ENCODE assay signal across 8 cellular contexts in the genomic region with DNA sequence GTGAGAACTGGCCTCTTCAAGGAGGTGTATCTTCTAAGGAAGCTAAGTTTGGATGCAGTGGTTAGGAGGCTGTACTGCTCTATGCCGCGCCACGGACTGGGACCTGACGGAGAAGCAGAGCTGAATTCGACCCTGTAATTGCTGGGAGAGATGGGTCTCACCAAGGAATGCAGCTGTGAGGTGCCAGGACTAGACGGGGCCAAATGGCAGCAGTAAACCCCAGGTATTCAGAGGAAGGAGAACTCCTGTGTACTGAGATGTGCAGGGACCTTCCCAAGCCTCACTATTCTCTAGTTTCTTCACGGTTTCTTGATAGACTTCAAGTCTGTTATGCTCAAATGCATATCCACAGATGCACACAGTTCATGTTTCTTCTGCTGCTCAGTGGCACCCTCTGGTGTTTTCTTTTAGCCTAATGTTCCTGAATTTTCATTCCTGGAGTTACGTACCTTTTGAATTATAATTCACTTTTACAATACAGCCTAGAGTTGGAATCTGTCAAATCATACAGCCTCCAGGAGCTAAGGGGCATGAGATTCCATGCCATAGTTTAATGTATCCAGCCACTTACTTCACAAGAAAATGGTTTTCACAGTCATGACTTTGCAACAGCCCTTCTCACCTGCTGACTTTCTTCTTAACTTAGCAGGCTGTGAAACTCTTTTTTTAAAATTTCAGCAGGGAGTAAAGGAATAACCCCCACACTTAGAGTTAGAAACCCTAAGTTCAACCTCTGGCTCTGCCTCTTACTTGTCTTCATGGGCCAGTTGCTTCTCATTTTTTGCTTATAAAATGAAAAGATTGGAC.
DNase-seq lines count a peak whose midpoint lies in the region; ATAC-seq, FAIRE-seq and TF ChIP-seq lines count a peak whose summit lies in the region.

No MANE protein-coding gene starts in this region.

- no peak overlapping the region for H3K4me3 Mint-ChIP-seq in Calu3 (ENCODE audit: low read depth, unreplicated experiment)
- H3K4me3 Mint-ChIP-seq in WTC11: no peak overlapping the region
- H3K4me3 Mint-ChIP-seq in stimulated activated memory B cell treated with anti-CD40 and anti-IgM and Interleukin-4, amounts not matched to agents 10 μg/mL and 1 μg/mL and 100 μg/mL, for 72 hours: no peak overlapping the region

- TF ChIP-seq CTCF in Calu3 (IDR thresholded peaks at IDR 0.05; ENCODE audit: unreplicated experiment): no peak
- TF ChIP-seq CTCF in WTC11 (IDR thresholded peaks at IDR 0.05): no peak; the same call in 1 of the 2 replicates

- H3K36me3 Mint-ChIP-seq in Calu3 (ENCODE audit: insufficient read depth, unreplicated experiment) (no peaks in the 10 kb centered on the region), WTC11 (no peaks in the 10 kb centered on the region)
- H3K36me3 Mint-ChIP-seq in stimulated activated memory B cell treated with anti-CD40 and anti-IgM and Interleukin-4, amounts not matched to agents 10 μg/mL and 1 μg/mL and 100 μg/mL, for 72 hours: no peaks in the 10 kb centered on the region

- intact Hi-C loops in Calu3 (cut with micrococcal nuclease; ENCODE audit: unreplicated experiment): loop anchor here (1.0 to 5.0 kb wide), 3 partner anchors 44 to 240 kb away; no protein-coding TSS in a partner anchor

- H3K27ac Mint-ChIP-seq in Calu3 (ENCODE audit: unreplicated experiment) (no peak overlapping the region), WTC11 (no peak overlapping the region)
- no peak overlapping the region for H3K27ac Mint-ChIP-seq in stimulated activated memory B cell treated with anti-CD40 and anti-IgM and Interleukin-4, amounts not matched to agents 10 μg/mL and 1 μg/mL and 100 μg/mL, for 72 hours

- ATAC-seq in WTC11 (0 out of 2 replicates have a peak, but pooled peaks have one; percentile 13), HG02938 (IDR thresholded peaks at IDR 0.05; ENCODE audit: unreplicated experiment) (no peak)
- no peak for ATAC-seq in stimulated activated memory B cell treated with anti-CD40 and anti-IgM and Interleukin-4, amounts not matched to agents 10 μg/mL and 1 μg/mL and 100 μg/mL, for 72 hours

- no peak overlapping the region for H3K4me3 ChIP-seq in Jurkat, Clone E6-1 (ENCODE audit: low read length)

- H3K9me3 Mint-ChIP-seq in Calu3 (ENCODE audit: low read depth, unreplicated experiment): no peaks in the 10 kb centered on the region
- H3K9me3 Mint-ChIP-seq in WTC11: no peaks in the 10 kb centered on the region
- no peaks in the 10 kb centered on the region for H3K9me3 Mint-ChIP-seq in stimulated activated memory B cell treated with anti-CD40 and anti-IgM and Interleukin-4, amounts not matched to agents 10 μg/mL and 1 μg/mL and 100 μg/mL, for 72 hours

- H3K27me3 Mint-ChIP-seq in Calu3 (ENCODE audit: unreplicated experiment) (peaks cover 88% of the 10 kb centered on the region), WTC11 (ENCODE audit: low read depth) (0 out of 2 replicates have a peak, but pooled peaks cover 3% of the 10 kb centered on the region)
- H3K27me3 Mint-ChIP-seq in stimulated activated memory B cell treated with anti-CD40 and anti-IgM and Interleukin-4, amounts not matched to agents 10 μg/mL and 1 μg/mL and 100 μg/mL, for 72 hours: peaks cover 23% of the 10 kb centered on the region

- POLR2A ChIA-PET in WTC11 (lab: Charles Lee): no interaction called here

- CTCF ChIA-PET in Calu3 (lab: Charles Lee): interaction anchor here (0.6 to 2.5 kb wide), 2 partner anchors 240 to 774 kb away, joined by 3 to 12 read pairs; no protein-coding TSS in a partner anchor
- CTCF ChIA-PET in WTC11 (lab: Charles Lee): interaction anchor here (1.2 to 4.4 kb wide), 14 partner anchors 14 to 270 kb away, joined by 4 to 51 read pairs (median 12); no protein-coding TSS in a partner anchor

- peak; percentile 74 for FAIRE-seq in islet of Langerhans (lab: Jason Lieb, UNC)

- DNase-seq in Calu3 (peak; percentile 37), WTC11 (ENCODE audit: low spot score) (no peak), NCI-H2029 treated with DMSO at 0.1 percent for 48 hours (lab: John Stamatoyannopoulos, UW) (no peak)
- DNase-seq in Jurkat, Clone E6-1 (ENCODE audit: low read depth, low spot score): peak; percentile 10
- DNase-seq in stimulated activated CD4-positive, alpha-beta T cell treated with anti-CD3 and anti-CD28 coated beads, Interleukin-2, amount 100 ng/mL, for 24 hours: no peak

- no peaks in the 10 kb centered on the region for H3K4me1 Mint-ChIP-seq in Calu3 (ENCODE audit: low read depth, unreplicated experiment)
- peaks cover 14% of the 10 kb centered on the region for H3K4me1 Mint-ChIP-seq in WTC11
- peaks cover 14% of the 10 kb centered on the region for H3K4me1 Mint-ChIP-seq in stimulated activated memory B cell treated with anti-CD40 and anti-IgM and Interleukin-4, amounts not matched to agents 10 μg/mL and 1 μg/mL and 100 μg/mL, for 72 hours

- BruUV-seq in Calu3 (replicated peaks; lab: Mats Ljungman, UMichigan): no TSS peak

TF ChIP-seq in WTC11, 78 proteins besides CTCF, POLR2A, EP300 and RAD21:
- no peak for TF ChIP-seq GABPB1 (CRISPR knock-in tag; IDR thresholded peaks at IDR 0.05)
- TF ChIP-seq, protein P1, sequence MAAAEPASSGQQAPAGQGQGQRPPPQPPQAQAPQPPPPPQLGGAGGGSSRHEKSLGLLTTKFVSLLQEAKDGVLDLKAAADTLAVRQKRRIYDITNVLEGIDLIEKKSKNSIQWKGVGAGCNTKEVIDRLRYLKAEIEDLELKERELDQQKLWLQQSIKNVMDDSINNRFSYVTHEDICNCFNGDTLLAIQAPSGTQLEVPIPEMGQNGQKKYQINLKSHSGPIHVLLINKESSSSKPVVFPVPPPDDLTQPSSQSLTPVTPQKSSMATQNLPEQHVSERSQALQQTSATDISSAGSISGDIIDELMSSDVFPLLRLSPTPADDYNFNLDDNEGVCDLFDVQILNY (CRISPR knock-in tag; IDR thresholded peaks at IDR 0.05): no peak
- TF ChIP-seq ZNF138 (CRISPR knock-in tag; conservative IDR thresholded peaks at IDR 0.05): no peak
- TF ChIP-seq ZNF317 (CRISPR knock-in tag; IDR thresholded peaks at IDR 0.05; ENCODE audit: borderline replicate concordance, low read depth): no peak
- TF ChIP-seq, protein P2, sequence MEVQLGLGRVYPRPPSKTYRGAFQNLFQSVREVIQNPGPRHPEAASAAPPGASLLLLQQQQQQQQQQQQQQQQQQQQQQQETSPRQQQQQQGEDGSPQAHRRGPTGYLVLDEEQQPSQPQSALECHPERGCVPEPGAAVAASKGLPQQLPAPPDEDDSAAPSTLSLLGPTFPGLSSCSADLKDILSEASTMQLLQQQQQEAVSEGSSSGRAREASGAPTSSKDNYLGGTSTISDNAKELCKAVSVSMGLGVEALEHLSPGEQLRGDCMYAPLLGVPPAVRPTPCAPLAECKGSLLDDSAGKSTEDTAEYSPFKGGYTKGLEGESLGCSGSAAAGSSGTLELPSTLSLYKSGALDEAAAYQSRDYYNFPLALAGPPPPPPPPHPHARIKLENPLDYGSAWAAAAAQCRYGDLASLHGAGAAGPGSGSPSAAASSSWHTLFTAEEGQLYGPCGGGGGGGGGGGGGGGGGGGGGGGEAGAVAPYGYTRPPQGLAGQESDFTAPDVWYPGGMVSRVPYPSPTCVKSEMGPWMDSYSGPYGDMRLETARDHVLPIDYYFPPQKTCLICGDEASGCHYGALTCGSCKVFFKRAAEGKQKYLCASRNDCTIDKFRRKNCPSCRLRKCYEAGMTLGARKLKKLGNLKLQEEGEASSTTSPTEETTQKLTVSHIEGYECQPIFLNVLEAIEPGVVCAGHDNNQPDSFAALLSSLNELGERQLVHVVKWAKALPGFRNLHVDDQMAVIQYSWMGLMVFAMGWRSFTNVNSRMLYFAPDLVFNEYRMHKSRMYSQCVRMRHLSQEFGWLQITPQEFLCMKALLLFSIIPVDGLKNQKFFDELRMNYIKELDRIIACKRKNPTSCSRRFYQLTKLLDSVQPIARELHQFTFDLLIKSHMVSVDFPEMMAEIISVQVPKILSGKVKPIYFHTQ (CRISPR knock-in tag; IDR thresholded peaks at IDR 0.05): no peak

Comparison
In these comparisons a context has a peak if more than half of its experiments do, and no peak if none do; other contexts are left out.
1. DNase-seq: peak in Calu3 (single experiment) and Jurkat, Clone E6-1 (single experiment); none in WTC11 (single experiment), NCI-H2029 treated with DMSO at 0.1 percent for 48 hours (single experiment) and stimulated activated CD4-positive, alpha-beta T cell treated with anti-CD3 and anti-CD28 coated beads, Interleukin-2, amount 100 ng/mL, for 24 hours (0 of 2).